Comparison of ENCODE assay signal across 28 cellular contexts in the genomic region with DNA sequence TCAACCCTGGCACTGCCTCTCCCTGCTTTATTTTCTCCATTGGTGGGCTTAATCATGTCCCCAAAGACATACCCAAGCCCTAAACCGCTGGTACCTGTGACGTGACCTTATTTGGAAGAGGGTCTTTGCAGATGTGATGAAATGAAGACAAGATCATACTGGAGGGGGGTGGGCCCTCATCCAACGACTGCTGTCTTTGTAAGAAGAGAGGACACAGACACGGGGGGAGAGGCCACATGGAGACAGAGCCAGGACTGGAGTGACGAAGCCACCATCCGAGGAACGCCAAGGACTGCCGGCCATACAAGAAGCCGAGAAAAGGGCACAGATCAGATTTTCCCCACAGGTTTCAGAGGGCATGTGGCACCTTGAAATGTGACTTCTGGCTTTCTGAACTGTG.
"Had no signal": no experiment of that assay in that cellular context is flagged by ENCODE, and none has a peak within 500 bp of the region (broad histone marks: within the 10 kb centered on the region; RNA-seq: fewer than 3 reads in every experiment).

No MANE protein-coding gene starts in this region.

- H3K27ac Mint-ChIP-seq: activated B cell treated with CpG ODN at 0.5 μM for 24 hours; activated CD4-positive, alpha-beta memory T cell treated with anti-CD3 and anti-CD28 coated beads for 36 hours; activated CD8-positive, alpha-beta memory T cell treated with anti-CD3 and anti-CD28 coated beads, Interleukin-2, amount 10 ng/mL, durations not matched to agents 7 days and 5 days; activated CD8-positive, alpha-beta T cell treated with anti-CD3 and anti-CD28 coated beads, Interleukin-2, amount 10 ng/mL, durations not matched to agents 7 days and 5 days; activated naive CD4-positive, alpha-beta T cell treated with anti-CD3 and anti-CD28 coated beads for 36 hours; activated naive CD4-positive, alpha-beta T cell treated with anti-CD3 and anti-CD28 coated beads, Interleukin-2, amount 50 U/mL, for 24 hours; activated naive CD8-positive, alpha-beta T cell treated with anti-CD3 and anti-CD28 coated beads for 36 hours; activated naive CD8-positive, alpha-beta T cell treated with anti-CD3 and anti-CD28 coated beads, Interleukin-2, amount 50 U/mL, for 24 hours; activated T-helper 1 cell treated with anti-CD3 and anti-CD28 coated beads, Interleukin-12 subunit alpha, Interleukin-12 subunit beta, Interleukin-2, Interleukin-4 antibody, amounts not matched to agents 30 ng/mL and 10 ng/mL and 1 ng/mL, durations not matched to agents 14 hours and 24 hours and 36 hours; activated T-helper 2 cell treated with anti-CD3 and anti-CD28 coated beads, Interferon-gamma antibody, Interleukin-2, Interleukin-4, amounts not matched to agents 10 μg/mL and 5 μg/mL and 100 μg/mL, durations not matched to agents 14 hours and 24 hours and 36 hours; T-helper 17 cell; T-helper 2 cell treated with Interferon-gamma antibody and Interleukin-4, amounts not matched to agents 5 μg/mL and 100 μg/mL, for 36 hours had no signal

- DNase-seq: activated B cell treated with CpG ODN at 0.5 μM for 24 hours; activated CD4-positive, alpha-beta memory T cell treated with anti-CD3 and anti-CD28 coated beads for 36 hours; activated CD4-positive, alpha-beta T cell treated with anti-CD3 and anti-CD28 coated beads for 48 hours; activated CD8-positive, alpha-beta memory T cell treated with anti-CD3 and anti-CD28 coated beads, Interleukin-2, amount 10 ng/mL, durations not matched to agents 7 days and 5 days; activated CD8-positive, alpha-beta memory T cell treated with anti-CD3 and anti-CD28 coated beads, Interleukin-2, amount 50 U/mL, for 4 hours; activated CD8-positive, alpha-beta T cell treated with anti-CD3 and anti-CD28 coated beads, Interleukin-2, amount 10 ng/mL, durations not matched to agents 7 days and 5 days; activated naive CD4-positive, alpha-beta T cell treated with anti-CD3 and anti-CD28 coated beads for 36 hours; activated naive CD8-positive, alpha-beta T cell treated with anti-CD3 and anti-CD28 coated beads for 36 hours; activated naive CD8-positive, alpha-beta T cell treated with anti-CD3 and anti-CD28 coated beads, Interleukin-2, amount 50 U/mL, for 24 hours; activated T-cell treated with anti-CD3 and anti-CD28 coated beads, Interleukin-2, amount 50 U/mL, for 1 hour; activated T-cell treated with anti-CD3 and anti-CD28 coated beads, Interleukin-2, amount 50 U/mL, for 48 hours; adrenal gland; amygdala; body of pancreas; caudate nucleus; colonic mucosa; effector CD8-positive, alpha-beta T cell; foreskin fibroblast; T-helper 1 cell; T-helper 17 cell; T1000; WERI-Rb-1 had no signal

- H3K4me1 ChIP-seq: adrenal gland, body of pancreas, colonic mucosa had no signal

- H3K4me1 Mint-ChIP-seq: activated B cell treated with CpG ODN at 0.5 μM for 24 hours; activated naive CD4-positive, alpha-beta T cell treated with anti-CD3 and anti-CD28 coated beads, Interleukin-2, amount 50 U/mL, for 24 hours; activated naive CD8-positive, alpha-beta T cell treated with anti-CD3 and anti-CD28 coated beads for 36 hours had no signal

- H3K4me3 ChIP-seq: adrenal gland, body of pancreas, colonic mucosa had no signal

- H3K36me3 Mint-ChIP-seq: activated CD4-positive, alpha-beta memory T cell treated with anti-CD3 and anti-CD28 coated beads for 36 hours; activated naive CD4-positive, alpha-beta T cell treated with anti-CD3 and anti-CD28 coated beads, Interleukin-2, amount 50 U/mL, for 24 hours; activated naive CD8-positive, alpha-beta T cell treated with anti-CD3 and anti-CD28 coated beads for 36 hours had no signal

- H3K36me3 ChIP-seq: adrenal gland, colonic mucosa, WERI-Rb-1 had no signal

- H3K9me3 ChIP-seq: adrenal gland, body of pancreas, colonic mucosa had no signal

- H3K4me3 Mint-ChIP-seq: activated B cell treated with CpG ODN at 0.5 μM for 24 hours; activated CD4-positive, alpha-beta memory T cell treated with anti-CD3 and anti-CD28 coated beads for 36 hours; activated CD8-positive, alpha-beta memory T cell treated with anti-CD3 and anti-CD28 coated beads, Interleukin-2, amount 10 ng/mL, durations not matched to agents 7 days and 5 days; activated CD8-positive, alpha-beta T cell treated with anti-CD3 and anti-CD28 coated beads, Interleukin-2, amount 10 ng/mL, durations not matched to agents 7 days and 5 days; activated naive CD4-positive, alpha-beta T cell treated with anti-CD3 and anti-CD28 coated beads for 36 hours; activated naive CD4-positive, alpha-beta T cell treated with anti-CD3 and anti-CD28 coated beads, Interleukin-2, amount 50 U/mL, for 24 hours; activated naive CD8-positive, alpha-beta T cell treated with anti-CD3 and anti-CD28 coated beads for 36 hours; activated naive CD8-positive, alpha-beta T cell treated with anti-CD3 and anti-CD28 coated beads, Interleukin-2, amount 50 U/mL, for 24 hours; activated T-helper 1 cell treated with anti-CD3 and anti-CD28 coated beads, Interleukin-12 subunit alpha, Interleukin-12 subunit beta, Interleukin-2, Interleukin-4 antibody, amounts not matched to agents 30 ng/mL and 10 ng/mL and 1 ng/mL, durations not matched to agents 14 hours and 24 hours and 36 hours; T-helper 17 cell; T-helper 2 cell treated with Interferon-gamma antibody and Interleukin-4, amounts not matched to agents 5 μg/mL and 100 μg/mL, for 36 hours had no signal

- ATAC-seq: activated CD4-positive, CD25-positive, alpha-beta regulatory T cell treated with anti-CD3 and anti-CD28 coated beads, Interleukin-2, amount 50 U/mL, for 24 hours; activated CD8-positive, alpha-beta memory T cell treated with anti-CD3 and anti-CD28 coated beads, Interleukin-2, amount 10 ng/mL, durations not matched to agents 7 days and 5 days; activated CD8-positive, alpha-beta T cell treated with anti-CD3 and anti-CD28 coated beads, Interleukin-2, amount 10 ng/mL, durations not matched to agents 7 days and 5 days; activated naive CD8-positive, alpha-beta T cell treated with anti-CD3 and anti-CD28 coated beads, Interleukin-2, amount 50 U/mL, for 24 hours; body of pancreas; esophagus mucosa; T-helper 17 cell had no signal

- H3K9me3 Mint-ChIP-seq: activated CD4-positive, alpha-beta memory T cell treated with anti-CD3 and anti-CD28 coated beads for 36 hours; activated naive CD4-positive, alpha-beta T cell treated with anti-CD3 and anti-CD28 coated beads for 36 hours; activated naive CD4-positive, alpha-beta T cell treated with anti-CD3 and anti-CD28 coated beads, Interleukin-2, amount 50 U/mL, for 24 hours; activated naive CD8-positive, alpha-beta T cell treated with anti-CD3 and anti-CD28 coated beads for 36 hours; activated naive CD8-positive, alpha-beta T cell treated with anti-CD3 and anti-CD28 coated beads, Interleukin-2, amount 50 U/mL, for 24 hours; activated T-helper 1 cell treated with anti-CD3 and anti-CD28 coated beads, Interleukin-12 subunit alpha, Interleukin-12 subunit beta, Interleukin-2, Interleukin-4 antibody, amounts not matched to agents 30 ng/mL and 10 ng/mL and 1 ng/mL, durations not matched to agents 14 hours and 24 hours and 36 hours; T-helper 2 cell treated with Interferon-gamma antibody and Interleukin-4, amounts not matched to agents 5 μg/mL and 100 μg/mL, for 36 hours had no signal

- H3K27ac ChIP-seq: adrenal gland, body of pancreas, colonic mucosa, WERI-Rb-1 had no signal

- H3K27me3 ChIP-seq: adrenal gland, body of pancreas, colonic mucosa had no signal

- H3K27me3 Mint-ChIP-seq: activated B cell treated with CpG ODN at 0.5 μM for 24 hours; activated CD4-positive, alpha-beta memory T cell treated with anti-CD3 and anti-CD28 coated beads for 36 hours; activated CD8-positive, alpha-beta memory T cell treated with anti-CD3 and anti-CD28 coated beads, Interleukin-2, amount 10 ng/mL, durations not matched to agents 7 days and 5 days; activated naive CD4-positive, alpha-beta T cell treated with anti-CD3 and anti-CD28 coated beads, Interleukin-2, amount 50 U/mL, for 24 hours; activated naive CD8-positive, alpha-beta T cell treated with anti-CD3 and anti-CD28 coated beads for 36 hours; activated naive CD8-positive, alpha-beta T cell treated with anti-CD3 and anti-CD28 coated beads, Interleukin-2, amount 50 U/mL, for 24 hours had no signal
